ENCODE assay signal across 26 cellular contexts in genomic region chr10:124451227-124451807, GRCh38. TPM values are rescaled to one million over a fixed set of nuclear protein-coding genes. Genes with fewer than 3 reads are reported as not detected.
A peak's percentile ranks its signal among the peaks of the same experiment; 100 is the strongest.
DNase-seq lines count a peak whose midpoint lies in the region; ATAC-seq and TF ChIP-seq lines count a peak whose summit lies in the region.
"Had no signal": no experiment of that assay in that cellular context is flagged by ENCODE, and none has a peak within 500 bp of the region (broad histone marks: within the 10 kb centered on the region; RNA-seq: fewer than 3 reads in every experiment).

No MANE protein-coding gene starts in this region.

- H3K4me1 Mint-ChIP-seq in activated T-cell treated with anti-CD3 and anti-CD28 coated beads, Interleukin-2, amount 50 U/mL, for 72 hours (ENCODE audit: low read depth), result peaks cover 21% of the 10 kb centered on the region
- H3K4me1 Mint-ChIP-seq in brain (peaks cover 28% of the 10 kb centered on the region), mesothelial cell of epicardium (peaks cover 19% of the 10 kb centered on the region)
- peaks cover 6% of the 10 kb centered on the region for H3K4me1 Mint-ChIP-seq in activated T-helper 1 cell treated with anti-CD3 and anti-CD28 coated beads, Interleukin-12 subunit alpha, Interleukin-12 subunit beta, Interleukin-2, Interleukin-4 antibody, amounts not matched to agents 30 ng/mL and 10 ng/mL and 1 ng/mL, durations not matched to agents 14 hours and 24 hours and 36 hours (ENCODE audit: low read depth)

- no peaks in the 10 kb centered on the region for H3K9me3 Mint-ChIP-seq in activated T-cell treated with anti-CD3 and anti-CD28 coated beads, Interleukin-2, amount 50 U/mL, for 72 hours
- H3K9me3 Mint-ChIP-seq in brain, result peaks cover 0 to 7% (median 0%) of the 10 kb centered on the region in 5 experiments
- H3K9me3 Mint-ChIP-seq in mesothelial cell of epicardium, result no peaks in the 10 kb centered on the region
- no peaks in the 10 kb centered on the region for H3K9me3 Mint-ChIP-seq in activated T-helper 1 cell treated with anti-CD3 and anti-CD28 coated beads, Interleukin-12 subunit alpha, Interleukin-12 subunit beta, Interleukin-2, Interleukin-4 antibody, amounts not matched to agents 30 ng/mL and 10 ng/mL and 1 ng/mL, durations not matched to agents 14 hours and 24 hours and 36 hours
- H3K9me3 Mint-ChIP-seq: activated naive CD4-positive, alpha-beta T cell treated with anti-CD3 and anti-CD28 coated beads for 36 hours; natural killer cell treated with Interleukin-12 subunit alpha and Interleukin-12 subunit beta and Interleukin-15 and Interleukin-18, amount 100 ng/mL, for 72 hours had no signal

- peaks cover 87% of the 10 kb centered on the region for H3K27me3 Mint-ChIP-seq in activated T-cell treated with anti-CD3 and anti-CD28 coated beads, Interleukin-2, amount 50 U/mL, for 72 hours (ENCODE audit: low read depth)
- H3K27me3 Mint-ChIP-seq in brain (peaks cover 97% of the 10 kb centered on the region), mesothelial cell of epicardium (ENCODE audit: low read depth) (peaks cover 94% of the 10 kb centered on the region)
- peaks cover 84% of the 10 kb centered on the region for H3K27me3 Mint-ChIP-seq in activated T-helper 1 cell treated with anti-CD3 and anti-CD28 coated beads, Interleukin-12 subunit alpha, Interleukin-12 subunit beta, Interleukin-2, Interleukin-4 antibody, amounts not matched to agents 30 ng/mL and 10 ng/mL and 1 ng/mL, durations not matched to agents 14 hours and 24 hours and 36 hours (ENCODE audit: insufficient read depth)

- H3K27ac Mint-ChIP-seq in activated T-cell treated with anti-CD3 and anti-CD28 coated beads, Interleukin-2, amount 50 U/mL, for 72 hours, result no peak overlapping the region
- no peak overlapping the region for H3K27ac Mint-ChIP-seq in brain
- no peak overlapping the region for H3K27ac Mint-ChIP-seq in mesothelial cell of epicardium
- H3K27ac Mint-ChIP-seq in activated T-helper 1 cell treated with anti-CD3 and anti-CD28 coated beads, Interleukin-12 subunit alpha, Interleukin-12 subunit beta, Interleukin-2, Interleukin-4 antibody, amounts not matched to agents 30 ng/mL and 10 ng/mL and 1 ng/mL, durations not matched to agents 14 hours and 24 hours and 36 hours, result no peak overlapping the region
- H3K27ac Mint-ChIP-seq: activated naive CD4-positive, alpha-beta T cell treated with anti-CD3 and anti-CD28 coated beads for 36 hours; CD4-positive, CD25-positive, alpha-beta regulatory T cell; natural killer cell treated with Interleukin-12 subunit alpha and Interleukin-12 subunit beta and Interleukin-15 and Interleukin-18, amount 100 ng/mL, for 72 hours had no signal

- TF ChIP-seq CTCF in brain (conservative IDR thresholded peaks at IDR 0.05) (no peak), mesothelial cell of epicardium (IDR thresholded peaks at IDR 0.05; ENCODE audit: unreplicated experiment) (no peak)

- peak overlapping the region; percentile 24 to 74 for H3K4me3 Mint-ChIP-seq in activated T-cell treated with anti-CD3 and anti-CD28 coated beads, Interleukin-2, amount 50 U/mL, for 72 hours
- H3K4me3 Mint-ChIP-seq in brain (peak overlapping the region; percentile 78 to 88 (median 84)), mesothelial cell of epicardium (peak overlapping the region; percentile 24)
- no peak overlapping the region for H3K4me3 Mint-ChIP-seq in activated T-helper 1 cell treated with anti-CD3 and anti-CD28 coated beads, Interleukin-12 subunit alpha, Interleukin-12 subunit beta, Interleukin-2, Interleukin-4 antibody, amounts not matched to agents 30 ng/mL and 10 ng/mL and 1 ng/mL, durations not matched to agents 14 hours and 24 hours and 36 hours
- H3K4me3 Mint-ChIP-seq: natural killer cell treated with Interleukin-12 subunit alpha and Interleukin-12 subunit beta and Interleukin-15 and Interleukin-18, amount 100 ng/mL, for 72 hours had no signal

- DNase-seq in activated T-cell treated with anti-CD3 and anti-CD28 coated beads, Interleukin-2, amount 50 U/mL, for 72 hours, result no peak
- no peak for DNase-seq in activated T-cell treated with anti-CD3 and anti-CD28 coated beads, Interleukin-2, amount 50 U/mL, for 48 hours
- DNase-seq in mesothelial cell of epicardium (ENCODE audit: low spot score in 2 of 2, unreplicated experiment in 2 of 2) (no peak), kidney glomerular epithelial cell (lab: John Stamatoyannopoulos, UW) (no peak), NCI-H1092 (lab: John Stamatoyannopoulos, UW) (no peak), posterior cingulate gyrus (no peak)
- DNase-seq in activated T-helper 1 cell treated with anti-CD3 and anti-CD28 coated beads, Interleukin-12 subunit alpha, Interleukin-12 subunit beta, Interleukin-2, Interleukin-4 antibody, amounts not matched to agents 30 ng/mL and 10 ng/mL and 1 ng/mL, durations not matched to agents 14 hours and 24 hours and 36 hours (ENCODE audit: low spot score), result no peak
- DNase-seq: activated CD4-positive, alpha-beta T cell treated with anti-CD3 and anti-CD28 coated beads, Interleukin-2, amount 50 U/mL, for 1 hour; activated naive CD4-positive, alpha-beta T cell treated with anti-CD3 and anti-CD28 coated beads for 36 hours; adrenal gland; brain microvascular endothelial cell; CD4-positive, CD25-positive, alpha-beta regulatory T cell; NCI-H1694; NCI-H524 treated with DMSO at 0.1 percent for 48 hours; pancreas; right cardiac atrium; SHP77; stimulated activated CD4-positive, alpha-beta T cell treated with anti-CD3 and anti-CD28 coated beads, Interleukin-4, amount 100 ng/mL, for 4 hours; stimulated activated naive CD4-positive, alpha-beta T cell had no signal

- peaks cover 0 to 3% of the 10 kb centered on the region in 2 donors for H3K36me3 Mint-ChIP-seq in activated T-cell treated with anti-CD3 and anti-CD28 coated beads, Interleukin-2, amount 50 U/mL, for 72 hours (ENCODE audit: insufficient read depth in 2 of 2)
- H3K36me3 Mint-ChIP-seq in brain, result no peaks in the 10 kb centered on the region
- H3K36me3 Mint-ChIP-seq in mesothelial cell of epicardium, result no peaks in the 10 kb centered on the region
- no peaks in the 10 kb centered on the region for H3K36me3 Mint-ChIP-seq in activated T-helper 1 cell treated with anti-CD3 and anti-CD28 coated beads, Interleukin-12 subunit alpha, Interleukin-12 subunit beta, Interleukin-2, Interleukin-4 antibody, amounts not matched to agents 30 ng/mL and 10 ng/mL and 1 ng/mL, durations not matched to agents 14 hours and 24 hours and 36 hours (ENCODE audit: low read depth)
- H3K36me3 Mint-ChIP-seq: natural killer cell treated with Interleukin-12 subunit alpha and Interleukin-12 subunit beta and Interleukin-15 and Interleukin-18, amount 100 ng/mL, for 72 hours had no signal

- no peak for ATAC-seq in activated T-cell treated with anti-CD3 and anti-CD28 coated beads, Interleukin-2, amount 50 U/mL, for 72 hours (replicated peaks in 1 of 2)
- ATAC-seq: natural killer cell treated with Interleukin-12 subunit alpha and Interleukin-12 subunit beta and Interleukin-15 and Interleukin-18, amount 100 ng/mL, for 72 hours; Panc1; pancreas; right cardiac atrium had no signal

- intact Hi-C loops in activated T-helper 1 cell treated with anti-CD3 and anti-CD28 coated beads, Interleukin-12 subunit alpha, Interleukin-12 subunit beta, Interleukin-2, Interleukin-4 antibody, amounts not matched to agents 30 ng/mL and 10 ng/mL and 1 ng/mL, durations not matched to agents 14 hours and 24 hours and 36 hours (cut with micrococcal nuclease), result no loop called here
- intact Hi-C loops in posterior cingulate gyrus (cut with DNase I), result no loop called here

RNA-seq across cellular contexts. Expression of gene NKX1-2, which starts 1.5 kb away (rescaled TPM):
- total RNA-seq in activated T-cell treated with anti-CD3 and anti-CD28 coated beads, Interleukin-2, amount 50 U/mL, for 72 hours, result not detected
- polyA plus RNA-seq in brain (ENCODE audit: insufficient read depth, low read depth, low replicate concordance), result 0.08 TPM
- not detected in 3 replicates for total RNA-seq in mesothelial cell of epicardium
- not detected in 2 replicates for total RNA-seq in activated T-helper 1 cell treated with anti-CD3 and anti-CD28 coated beads, Interleukin-12 subunit alpha, Interleukin-12 subunit beta, Interleukin-2, Interleukin-4 antibody, amounts not matched to agents 30 ng/mL and 10 ng/mL and 1 ng/mL, durations not matched to agents 14 hours and 24 hours and 36 hours
- total RNA-seq: activated naive CD4-positive, alpha-beta T cell treated with anti-CD3 and anti-CD28 coated beads for 36 hours; adrenal gland; CD4-positive, CD25-positive, alpha-beta regulatory T cell; chondrocyte; liver; mononuclear cell; natural killer cell treated with Interleukin-12 subunit alpha and Interleukin-12 subunit beta and Interleukin-15 and Interleukin-18, amount 100 ng/mL, for 72 hours; pancreas; right cardiac atrium; ureter had no signal
- polyA plus RNA-seq: adrenal gland; CD4-positive, CD25-positive, alpha-beta regulatory T cell; liver; pancreas; right cardiac atrium had no signal

RNA-seq across cellular contexts. Expression of gene LHPP, which starts 10.3 kb away (rescaled TPM):
- total RNA-seq in activated T-cell treated with anti-CD3 and anti-CD28 coated beads, Interleukin-2, amount 50 U/mL, for 72 hours, result 10 to 100 TPM in 1 of 2 donors, 1 to 10 TPM in 1; 8.7 to 13.5 TPM
- 239 TPM for polyA plus RNA-seq in brain (ENCODE audit: insufficient read depth, low read depth, low replicate concordance)
- total RNA-seq in mesothelial cell of epicardium, result 17.3 to 19.6 TPM (median 17.5 TPM) in 3 replicates
- 4.6 and 5.0 TPM in 2 replicates for total RNA-seq in activated T-helper 1 cell treated with anti-CD3 and anti-CD28 coated beads, Interleukin-12 subunit alpha, Interleukin-12 subunit beta, Interleukin-2, Interleukin-4 antibody, amounts not matched to agents 30 ng/mL and 10 ng/mL and 1 ng/mL, durations not matched to agents 14 hours and 24 hours and 36 hours

RNA-seq across cellular contexts. Expression of gene OAT, which starts 32.6 kb away (rescaled TPM):
- total RNA-seq in activated T-cell treated with anti-CD3 and anti-CD28 coated beads, Interleukin-2, amount 50 U/mL, for 72 hours, result 10 to 100 TPM; 29.5 to 34.3 TPM
- 66.5 TPM for polyA plus RNA-seq in brain (ENCODE audit: insufficient read depth, low read depth, low replicate concordance)
- total RNA-seq in mesothelial cell of epicardium, result 52.5 to 55.1 TPM (median 54.5 TPM) in 3 replicates
- 35.6 and 37.9 TPM in 2 replicates for total RNA-seq in activated T-helper 1 cell treated with anti-CD3 and anti-CD28 coated beads, Interleukin-12 subunit alpha, Interleukin-12 subunit beta, Interleukin-2, Interleukin-4 antibody, amounts not matched to agents 30 ng/mL and 10 ng/mL and 1 ng/mL, durations not matched to agents 14 hours and 24 hours and 36 hours
